Comparison of ENCODE assay signal across 29 cellular contexts in the genomic region with DNA sequence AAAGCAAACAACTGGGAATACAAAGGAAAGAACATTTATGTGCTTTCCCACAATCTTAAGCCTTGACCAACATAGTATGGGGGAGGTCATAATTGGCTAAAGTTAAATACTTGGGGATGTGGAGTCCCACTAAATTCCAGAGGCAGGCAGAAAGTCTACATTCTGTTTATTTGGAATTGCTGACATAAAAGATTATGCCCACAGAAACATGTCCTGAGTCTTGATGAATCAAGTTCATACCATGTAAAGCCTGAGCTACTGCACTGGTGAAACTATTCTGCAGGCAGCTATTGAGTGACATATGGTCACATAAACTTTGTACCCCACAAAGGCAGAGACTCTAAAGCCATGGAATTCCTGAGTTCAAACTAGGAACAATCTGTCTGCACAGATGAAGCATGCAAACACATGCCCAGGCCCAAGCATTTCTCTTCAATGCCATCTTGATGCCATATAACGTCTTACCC.
DNase-seq lines count a peak whose midpoint lies in the region; TF ChIP-seq lines count a peak whose summit lies in the region.
"Had no signal": no experiment of that assay in that cellular context is flagged by ENCODE, and none has a peak within 500 bp of the region (broad histone marks: within the 10 kb centered on the region; RNA-seq: fewer than 3 reads in every experiment).

No MANE protein-coding gene starts in this region.

- peaks cover 8% of the 10 kb centered on the region for H3K79me2 ChIP-seq in smooth muscle cell (ENCODE audit: low read depth)
- peaks cover 6% of the 10 kb centered on the region for H3K79me2 ChIP-seq in neural progenitor cell (ENCODE audit: low read depth)

- peaks cover 51% of the 10 kb centered on the region for H3K4me1 Mint-ChIP-seq in neural progenitor cell

- 61% methylated on average over 1 of the region's 1 CpG for WGBS in smooth muscle cell (ENCODE audit: low lambda C conversion rate)

- peaks cover 7% of the 10 kb centered on the region for H3K27me3 Mint-ChIP-seq in neural progenitor cell (ENCODE audit: insufficient read depth, low read depth)
- H3K27me3 Mint-ChIP-seq: activated naive CD8-positive, alpha-beta T cell; CD4-positive, alpha-beta memory T cell; dendritic cell treated with granulocyte-macrophage colony-stimulating factor and Interleukin-4, amounts not matched to agents 40 ng/mL and 50 ng/mL, for 4 days; natural killer cell treated with Interleukin-12 subunit alpha and Interleukin-12 subunit beta and Interleukin-15 and Interleukin-18, amount 100 ng/mL, for 72 hours had no signal

- DNase-seq in NCI-H82 (lab: John Stamatoyannopoulos, UW) (peak; percentile 25), NCI-H82 treated with DMSO at 0.1 percent for 48 hours (lab: John Stamatoyannopoulos, UW; ENCODE audit: unreplicated experiment) (no peak), amniotic epithelial cell (ENCODE audit: low read depth) (peak; percentile 72), hepatic stellate cell (ENCODE audit: low spot score) (peak; percentile 18), smooth muscle cell (lab: John Stamatoyannopoulos, UW; ENCODE audit: unreplicated experiment) (no peak), DMS53 (lab: John Stamatoyannopoulos, UW) (no peak), neural progenitor cell (ENCODE audit: low spot score) (no peak)
- no peak for DNase-seq in stimulated activated CD8-positive, alpha-beta memory T cell treated with anti-CD3 and anti-CD28 coated beads, Interleukin-4, amount 100 ng/mL, for 48 hours
- DNase-seq: activated CD4-positive, alpha-beta T cell treated with anti-CD3 and anti-CD28 coated beads for 4 hours; activated CD8-positive, alpha-beta T cell treated with anti-CD3 and anti-CD28 coated beads, Interleukin-2, amount 10 ng/mL, durations not matched to agents 7 days and 5 days; AML-193; aorta; CD4-positive, alpha-beta memory T cell; central memory CD4-positive, alpha-beta T cell; endodermal cell; esophagus squamous epithelium; foreskin melanocyte; MV-4-11; NCI-H1436; NCI-H2107; NCI-H446 treated with DMSO at 0.1 percent for 48 hours; SIG-M5; stimulated activated naive CD4-positive, alpha-beta T cell treated with Interleukin-2 at 50 U/mL for 16 hours; T-helper 9 cell had no signal

- H3K27ac ChIP-seq in smooth muscle cell (ENCODE audit: low read depth) (peak overlapping the region; percentile 81), neural progenitor cell (no peak overlapping the region)
- H3K27ac ChIP-seq: esophagus squamous epithelium, suprapubic skin had no signal

- H3K36me3 Mint-ChIP-seq in neural progenitor cell: no peaks in the 10 kb centered on the region
- H3K36me3 Mint-ChIP-seq: activated naive CD8-positive, alpha-beta T cell had no signal

- no peak overlapping the region for H3K27ac Mint-ChIP-seq in neural progenitor cell
- H3K27ac Mint-ChIP-seq: activated CD8-positive, alpha-beta T cell treated with anti-CD3 and anti-CD28 coated beads, Interleukin-2, amount 10 ng/mL, durations not matched to agents 7 days and 5 days; activated naive CD8-positive, alpha-beta T cell; dendritic cell treated with granulocyte-macrophage colony-stimulating factor and Interleukin-4, amounts not matched to agents 40 ng/mL and 50 ng/mL, for 4 days; endodermal cell; natural killer cell treated with Interleukin-12 subunit alpha and Interleukin-12 subunit beta and Interleukin-15 and Interleukin-18, amount 100 ng/mL, for 72 hours had no signal

- H3K4me3 ChIP-seq in smooth muscle cell (no peak overlapping the region), neural progenitor cell (no peak overlapping the region)
- H3K4me3 ChIP-seq: esophagus squamous epithelium, lung, suprapubic skin had no signal

- H3K9me3 Mint-ChIP-seq in neural progenitor cell: no peaks in the 10 kb centered on the region
- H3K9me3 Mint-ChIP-seq: CD4-positive, alpha-beta memory T cell; dendritic cell treated with granulocyte-macrophage colony-stimulating factor and Interleukin-4, amounts not matched to agents 40 ng/mL and 50 ng/mL, for 4 days; endodermal cell; natural killer cell treated with Interleukin-12 subunit alpha and Interleukin-12 subunit beta and Interleukin-15 and Interleukin-18, amount 100 ng/mL, for 72 hours had no signal

- H3K27me3 ChIP-seq in smooth muscle cell (ENCODE audit: low read depth) (no peaks in the 10 kb centered on the region), neural progenitor cell (no peaks in the 10 kb centered on the region)
- H3K27me3 ChIP-seq: esophagus squamous epithelium, suprapubic skin had no signal

- H3K9me3 ChIP-seq in smooth muscle cell (replicated peaks; ENCODE audit: low read depth): no peaks in the 10 kb centered on the region
- no peaks in the 10 kb centered on the region for H3K9me3 ChIP-seq in neural progenitor cell (ENCODE audit: low read depth)
- H3K9me3 ChIP-seq: esophagus squamous epithelium, suprapubic skin had no signal

- H3F3A ChIP-seq in smooth muscle cell (ENCODE audit: low read depth) (peaks cover 17% of the 10 kb centered on the region), neural progenitor cell (ENCODE audit: low read depth) (peaks cover 60% of the 10 kb centered on the region)

- H3K4me2 ChIP-seq in smooth muscle cell (peak overlapping the region; percentile 81), neural progenitor cell (no peak overlapping the region)

- no peaks in the 10 kb centered on the region for H3K36me3 ChIP-seq in smooth muscle cell (ENCODE audit: low read depth)
- no peaks in the 10 kb centered on the region for H3K36me3 ChIP-seq in neural progenitor cell
- H3K36me3 ChIP-seq: esophagus squamous epithelium, suprapubic skin had no signal

- H4K20me1 ChIP-seq in smooth muscle cell (ENCODE audit: low read depth) (peaks cover 39% of the 10 kb centered on the region), neural progenitor cell (ENCODE audit: low read depth) (peaks cover 44% of the 10 kb centered on the region)

- TF ChIP-seq CTCF in smooth muscle cell (IDR thresholded peaks at IDR 0.05; ENCODE audit: borderline replicate concordance, insufficient read depth, poor library complexity, severe bottlenecking): no peak
- no peak for TF ChIP-seq CTCF in neural progenitor cell (IDR thresholded peaks at IDR 0.05)

- H3K4me3 Mint-ChIP-seq in neural progenitor cell: no peak overlapping the region
- H3K4me3 Mint-ChIP-seq: activated CD8-positive, alpha-beta T cell treated with anti-CD3 and anti-CD28 coated beads, Interleukin-2, amount 10 ng/mL, durations not matched to agents 7 days and 5 days; activated naive CD8-positive, alpha-beta T cell; CD4-positive, alpha-beta memory T cell; dendritic cell treated with granulocyte-macrophage colony-stimulating factor and Interleukin-4, amounts not matched to agents 40 ng/mL and 50 ng/mL, for 4 days; endodermal cell; natural killer cell treated with Interleukin-12 subunit alpha and Interleukin-12 subunit beta and Interleukin-15 and Interleukin-18, amount 100 ng/mL, for 72 hours had no signal

- no peak overlapping the region for H3K9ac ChIP-seq in smooth muscle cell (ENCODE audit: low read depth)
- no peak overlapping the region for H3K9ac ChIP-seq in neural progenitor cell

- H2AFZ ChIP-seq in smooth muscle cell (ENCODE audit: low read depth) (no peak overlapping the region), neural progenitor cell (replicated peaks) (no peak overlapping the region)

- H3K4me1 ChIP-seq in smooth muscle cell (ENCODE audit: low read depth) (peaks cover 70% of the 10 kb centered on the region), neural progenitor cell (peaks cover 58% of the 10 kb centered on the region)

Comparison
In these comparisons a context has a peak if more than half of its experiments do, and no peak if none do; other contexts are left out.
1. DNase-seq: peak in NCI-H82 (single experiment), amniotic epithelial cell (single experiment) and hepatic stellate cell (single experiment); none in NCI-H82 treated with DMSO at 0.1 percent for 48 hours (single experiment), smooth muscle cell (single experiment), DMS53 (single experiment), neural progenitor cell (single experiment) and stimulated activated CD8-positive, alpha-beta memory T cell treated with anti-CD3 and anti-CD28 coated beads, Interleukin-4, amount 100 ng/mL, for 48 hours (single experiment).